ENCODE assay signal across 29 cellular contexts in the genomic region with DNA sequence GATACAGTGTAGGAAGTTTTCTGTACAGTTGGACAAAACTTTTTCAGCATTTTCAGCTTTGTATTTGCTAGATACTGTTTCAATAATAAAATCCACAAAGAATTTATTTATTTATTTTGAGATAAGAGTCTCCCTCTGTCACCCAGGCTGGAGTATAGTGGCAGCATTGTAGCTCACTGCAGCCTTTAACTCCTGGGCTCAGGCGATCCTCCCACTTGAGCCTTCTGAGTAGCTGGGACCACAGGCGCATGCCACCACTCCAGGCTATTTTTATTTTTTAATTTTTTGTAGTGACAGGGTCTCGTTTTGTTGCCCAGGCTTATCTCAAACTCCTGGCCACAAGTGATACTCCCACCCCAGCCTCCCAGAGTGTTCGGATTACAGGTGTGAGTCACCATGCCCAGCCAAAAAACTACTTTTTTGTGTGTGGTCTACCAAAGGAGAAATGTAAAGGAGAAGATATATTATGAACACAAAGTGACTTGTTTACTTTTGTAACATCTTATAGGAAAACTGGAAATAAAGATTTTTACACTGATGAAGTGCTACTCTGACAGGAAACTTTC. TPM values are rescaled to one million over a fixed set of nuclear protein-coding genes. Genes with fewer than 3 reads are reported as not detected.
"Had no signal": no experiment of that assay in that cellular context is flagged by ENCODE, and none has a peak within 500 bp of the region (broad histone marks: within the 10 kb centered on the region; RNA-seq: fewer than 3 reads in every experiment).

No MANE protein-coding gene starts in this region.

- H3K4me2 ChIP-seq: KMS-11 had no signal

- H3K9ac ChIP-seq: KMS-11 had no signal

- H3K4me1 ChIP-seq: adrenal gland, breast epithelium had no signal

- H3K36me3 ChIP-seq: adrenal gland, breast epithelium, MG63, WERI-Rb-1 had no signal

- H3K4me3 ChIP-seq: adrenal gland, breast epithelium, MG63 had no signal

- H3K27me3 ChIP-seq: adrenal gland, breast epithelium, MG63 had no signal

- ATAC-seq: activated CD4-positive, alpha-beta T cell treated with anti-CD3 and anti-CD28 coated beads for 36 hours; activated T-helper 17 cell treated with anti-CD3 and anti-CD28 coated beads, Interleukin-2, amount 50 U/mL, for 72 hours had no signal

- H3K27me3 Mint-ChIP-seq: activated CD4-positive, alpha-beta memory T cell treated with anti-CD3 and anti-CD28 coated beads, Interleukin-2, amount 10 ng/mL, durations not matched to agents 7 days and 5 days; activated CD4-positive, alpha-beta T cell treated with anti-CD3 and anti-CD28 coated beads for 36 hours; activated naive CD8-positive, alpha-beta T cell treated with anti-CD3 and anti-CD28 coated beads, Interleukin-2, amount 10 ng/mL, durations not matched to agents 7 days and 5 days; activated T-helper 17 cell treated with anti-CD3 and anti-CD28 coated beads, Interleukin-2, amount 50 U/mL, for 72 hours had no signal

- H3K27ac ChIP-seq: adrenal gland, breast epithelium, KMS-11, WERI-Rb-1 had no signal

- H3K36me3 Mint-ChIP-seq: activated naive CD8-positive, alpha-beta T cell treated with anti-CD3 and anti-CD28 coated beads, Interleukin-2, amount 10 ng/mL, durations not matched to agents 7 days and 5 days had no signal

- DNase-seq: activated CD4-positive, alpha-beta memory T cell treated with anti-CD3 and anti-CD28 coated beads, Interleukin-2, amount 10 ng/mL, durations not matched to agents 7 days and 5 days; activated CD4-positive, alpha-beta T cell treated with anti-CD3 and anti-CD28 coated beads for 36 hours; activated CD4-positive, alpha-beta T cell treated with anti-CD3 and anti-CD28 coated beads, Interleukin-2, amount 50 U/mL, for 1 hour; activated gamma-delta T cell; activated naive CD4-positive, alpha-beta T cell treated with anti-CD3 and anti-CD28 coated beads, Interleukin-2, amount 50 U/mL, for 16 hours; activated naive CD8-positive, alpha-beta T cell treated with anti-CD3 and anti-CD28 coated beads, Interleukin-2, amount 10 ng/mL, durations not matched to agents 7 days and 5 days; activated T-cell treated with anti-CD3 and anti-CD28 coated beads for 4 hours; activated T-cell treated with anti-CD3 and anti-CD28 coated beads, Interleukin-2, amount 50 U/mL, for 48 hours; adrenal gland; aorta; central memory CD4-positive, alpha-beta T cell; IMR-90; MG63; NCI-H1092; NCI-H1417; NCI-H1930; NCI-H2107; NCI-H2171 treated with DMSO at 0.1 percent for 48 hours; NCI-H345; NCI-H510A; NCI-H526 treated with DMSO at 0.1 percent for 48 hours; NCI-H82; SHP77 treated with DMSO at 0.1 percent for 48 hours; WERI-Rb-1 had no signal

- H3K4me3 Mint-ChIP-seq: activated CD4-positive, alpha-beta memory T cell treated with anti-CD3 and anti-CD28 coated beads, Interleukin-2, amount 10 ng/mL, durations not matched to agents 7 days and 5 days; activated CD4-positive, alpha-beta T cell treated with anti-CD3 and anti-CD28 coated beads for 36 hours; activated naive CD8-positive, alpha-beta T cell treated with anti-CD3 and anti-CD28 coated beads, Interleukin-2, amount 10 ng/mL, durations not matched to agents 7 days and 5 days; activated T-helper 17 cell treated with anti-CD3 and anti-CD28 coated beads, Interleukin-2, amount 50 U/mL, for 72 hours; T-helper 1 cell treated with Interleukin-12 subunit alpha and Interleukin-12 subunit beta and Interleukin-4 antibody, amounts not matched to agents 30 μg/mL and 1 μg/mL, for 36 hours had no signal

- H3K9me3 Mint-ChIP-seq: activated CD4-positive, alpha-beta memory T cell treated with anti-CD3 and anti-CD28 coated beads, Interleukin-2, amount 10 ng/mL, durations not matched to agents 7 days and 5 days; activated naive CD8-positive, alpha-beta T cell treated with anti-CD3 and anti-CD28 coated beads, Interleukin-2, amount 10 ng/mL, durations not matched to agents 7 days and 5 days; activated T-helper 17 cell treated with anti-CD3 and anti-CD28 coated beads, Interleukin-2, amount 50 U/mL, for 72 hours; T-helper 1 cell treated with Interleukin-12 subunit alpha and Interleukin-12 subunit beta and Interleukin-4 antibody, amounts not matched to agents 30 μg/mL and 1 μg/mL, for 36 hours had no signal

- H3K9me3 ChIP-seq: adrenal gland, breast epithelium, MG63 had no signal

- H3K4me1 Mint-ChIP-seq: activated CD4-positive, alpha-beta memory T cell treated with anti-CD3 and anti-CD28 coated beads, Interleukin-2, amount 10 ng/mL, durations not matched to agents 7 days and 5 days; activated CD4-positive, alpha-beta T cell treated with anti-CD3 and anti-CD28 coated beads for 36 hours; activated T-helper 17 cell treated with anti-CD3 and anti-CD28 coated beads, Interleukin-2, amount 50 U/mL, for 72 hours had no signal

- H3K27ac Mint-ChIP-seq: activated CD4-positive, alpha-beta memory T cell treated with anti-CD3 and anti-CD28 coated beads, Interleukin-2, amount 10 ng/mL, durations not matched to agents 7 days and 5 days; activated CD4-positive, alpha-beta T cell treated with anti-CD3 and anti-CD28 coated beads for 36 hours; activated naive CD8-positive, alpha-beta T cell treated with anti-CD3 and anti-CD28 coated beads, Interleukin-2, amount 10 ng/mL, durations not matched to agents 7 days and 5 days; activated T-helper 17 cell treated with anti-CD3 and anti-CD28 coated beads, Interleukin-2, amount 50 U/mL, for 72 hours; T-helper 1 cell treated with Interleukin-12 subunit alpha and Interleukin-12 subunit beta and Interleukin-4 antibody, amounts not matched to agents 30 μg/mL and 1 μg/mL, for 36 hours had no signal

RNA-seq across cellular contexts. Expression of gene SOWAHD, which starts 13.0 kb away (rescaled TPM):
- total RNA-seq: SK-MEL-5 had no signal
